ENCODE assay signal across 11 cellular contexts in genomic region chr12:106114084-106115068, GRCh38. TPM values are rescaled to one million over a fixed set of nuclear protein-coding genes. Genes with fewer than 3 reads are reported as not detected.
DNase-seq lines count a peak whose midpoint lies in the region; ATAC-seq, FAIRE-seq and TF ChIP-seq lines count a peak whose summit lies in the region.
"Had no signal": no experiment of that assay in that cellular context is flagged by ENCODE, and none has a peak within 500 bp of the region (broad histone marks: within the 10 kb centered on the region; RNA-seq: fewer than 3 reads in every experiment).

No MANE protein-coding gene starts in this region.

- peak; percentile 87 for FAIRE-seq in keratinocyte (lab: Jason Lieb, UNC)
- FAIRE-seq: D721Med had no signal

- H3K4me3 Mint-ChIP-seq in T-helper 17 cell = no peak overlapping the region
- no peak overlapping the region for H3K4me3 Mint-ChIP-seq in activated naive CD4-positive, alpha-beta T cell treated with anti-CD3 and anti-CD28 coated beads for 36 hours
- H3K4me3 Mint-ChIP-seq: naive thymus-derived CD8-positive, alpha-beta T cell had no signal

- H3K27me3 ChIP-seq in MM.1S (replicated peaks; ENCODE audit: insufficient read depth, low read length) (no peaks in the 10 kb centered on the region), ascending aorta (no peaks in the 10 kb centered on the region), keratinocyte (ENCODE audit: control insufficient read depth, extremely low read depth, insufficient read depth, low read length) (no peaks in the 10 kb centered on the region), stomach smooth muscle (ENCODE audit: control insufficient read depth in 1 of 2, insufficient read depth in 2 of 2, low read length in 2 of 2) (no peaks in the 10 kb centered on the region)

- H3K9me3 Mint-ChIP-seq in activated naive CD4-positive, alpha-beta T cell treated with anti-CD3 and anti-CD28 coated beads for 36 hours = no peaks in the 10 kb centered on the region
- H3K9me3 Mint-ChIP-seq: naive thymus-derived CD8-positive, alpha-beta T cell had no signal

- H4K20me1 ChIP-seq in MM.1S (ENCODE audit: insufficient read depth, low read length) = peaks cover 33% of the 10 kb centered on the region
- H4K20me1 ChIP-seq in keratinocyte (ENCODE audit: control insufficient read depth, extremely low read depth, insufficient read depth, low read length) = no peaks in the 10 kb centered on the region

- H3K36me3 ChIP-seq in MM.1S (replicated peaks; ENCODE audit: insufficient read depth, low read length) (no peaks in the 10 kb centered on the region), ascending aorta (no peaks in the 10 kb centered on the region), keratinocyte (ENCODE audit: control insufficient read depth in 2 of 2, extremely low read depth in 1 of 2, insufficient read depth in 2 of 2, low read length in 2 of 2) (no peaks in the 10 kb centered on the region), stomach smooth muscle (ENCODE audit: control insufficient read depth in 2 of 2, insufficient read depth in 2 of 2, low read length in 2 of 2) (no peaks in the 10 kb centered on the region)

- intact Hi-C loops in ascending aorta (cut with DNase I) = no loop called here
- intact Hi-C loops in activated naive CD4-positive, alpha-beta T cell treated with anti-CD3 and anti-CD28 coated beads for 36 hours (cut with micrococcal nuclease) = no loop called here

- H3K4me1 Mint-ChIP-seq in T-helper 17 cell = no peaks in the 10 kb centered on the region
- peaks cover 3% of the 10 kb centered on the region for H3K4me1 Mint-ChIP-seq in activated naive CD4-positive, alpha-beta T cell treated with anti-CD3 and anti-CD28 coated beads for 36 hours (ENCODE audit: low read depth)

- H3K4me1 ChIP-seq in MM.1S (ENCODE audit: low read length) = peaks cover 57% of the 10 kb centered on the region
- peaks cover 19 to 72% of the 10 kb centered on the region in 2 donors for H3K4me1 ChIP-seq in ascending aorta
- H3K4me1 ChIP-seq in keratinocyte (ENCODE audit: control insufficient read depth, extremely low read depth, insufficient read depth, low read length) = peaks cover 70% of the 10 kb centered on the region
- H3K4me1 ChIP-seq in stomach smooth muscle (ENCODE audit: control insufficient read depth, insufficient read depth, low read length) = peaks cover 42% of the 10 kb centered on the region

- ATAC-seq in T-helper 17 cell (no peak), GM19452 (IDR thresholded peaks at IDR 0.05; ENCODE audit: unreplicated experiment) (no peak)
- ATAC-seq: naive thymus-derived CD8-positive, alpha-beta T cell had no signal

- peak overlapping the region; percentile 77; the same call in 1 of the 2 replicates for H3K27ac ChIP-seq in MM.1S (ENCODE audit: low read length)
- H3K27ac ChIP-seq in ascending aorta = peak overlapping the region; percentile 91
- peak overlapping the region; percentile 94 for H3K27ac ChIP-seq in keratinocyte (ENCODE audit: control insufficient read depth, insufficient read depth, low read length)
- peak overlapping the region; percentile 71 for H3K27ac ChIP-seq in stomach smooth muscle (ENCODE audit: low read length)

- dilution Hi-C loops in keratinocyte (cut with MboI; ENCODE audit: extremely low pct_ligation_motif_present, low sequenced_read_pairs) = no loop called here

- H3K27me3 Mint-ChIP-seq in T-helper 17 cell = peaks cover 82% of the 10 kb centered on the region
- H3K27me3 Mint-ChIP-seq in activated naive CD4-positive, alpha-beta T cell treated with anti-CD3 and anti-CD28 coated beads for 36 hours (ENCODE audit: low read depth) = peaks cover 7% of the 10 kb centered on the region

- H3F3A ChIP-seq in MM.1S (ENCODE audit: insufficient read depth, low read length) = peaks cover 26% of the 10 kb centered on the region

- H3K9me2 ChIP-seq in MM.1S (replicated peaks; ENCODE audit: insufficient read depth, low read length) = no peaks in the 10 kb centered on the region

- TF ChIP-seq CTCF in MM.1S (IDR thresholded peaks at IDR 0.05; ENCODE audit: low read length) (no peak), ascending aorta (IDR thresholded peaks at IDR 0.05) (no peak), keratinocyte (optimal IDR thresholded peaks at IDR 0.05 in 1 of 3, IDR thresholded peaks at IDR 0.05 in 1 of 3, conservative IDR thresholded peaks at IDR 0.05 in 1 of 3; ENCODE audit: extremely low read depth in 1 of 3, insufficient read depth in 2 of 3, low read length in 3 of 3) (no peak)

- peak overlapping the region; percentile 19; the same call in 1 of the 2 replicates for H3K4me3 ChIP-seq in MM.1S (ENCODE audit: low read length)
- H3K4me3 ChIP-seq in ascending aorta = no peak overlapping the region
- no peak overlapping the region for H3K4me3 ChIP-seq in keratinocyte (ENCODE audit: control insufficient read depth in 2 of 3, extremely low read depth in 1 of 3, insufficient read depth in 2 of 3, low read depth in 1 of 3, low read length in 3 of 3)
- H3K4me3 ChIP-seq in stomach smooth muscle (ENCODE audit: low read length in 2 of 2) = peak overlapping the region in 1 of 2 donors; percentile 40

- H3K79me2 ChIP-seq in MM.1S (ENCODE audit: low read length) = peaks cover 100% of the 10 kb centered on the region
- peaks cover 68% of the 10 kb centered on the region for H3K79me2 ChIP-seq in keratinocyte (ENCODE audit: control insufficient read depth, insufficient read depth, low read length)

- CTCF ChIA-PET in activated naive CD4-positive, alpha-beta T cell treated with anti-CD3 and anti-CD28 coated beads for 36 hours (lab: Charles Lee) = no interaction called here

- DNase-seq in MM.1S (peak; percentile 44), ascending aorta (ENCODE audit: low spot score in 2 of 2) (no peak), keratinocyte (ENCODE audit: low read depth, low spot score) (no peak), NCI-H1092 (lab: John Stamatoyannopoulos, UW) (no peak), T-helper 17 cell (no peak)
- DNase-seq in activated naive CD4-positive, alpha-beta T cell treated with anti-CD3 and anti-CD28 coated beads for 36 hours = no peak
- DNase-seq: naive thymus-derived CD8-positive, alpha-beta T cell; NCI-H1436 treated with DMSO at 0.1 percent for 48 hours had no signal

- H3K9me1 ChIP-seq in keratinocyte (ENCODE audit: control insufficient read depth, extremely low read depth, insufficient read depth, low read length) = no peaks in the 10 kb centered on the region

- H2AFZ ChIP-seq in MM.1S (ENCODE audit: low read length) = 0 out of 2 replicates have a peak overlapping the region, but pooled peaks have one; percentile 10
- no peak overlapping the region for H2AFZ ChIP-seq in keratinocyte (ENCODE audit: control insufficient read depth, low read length)

- no peaks in the 10 kb centered on the region for H3K36me3 Mint-ChIP-seq in T-helper 17 cell (ENCODE audit: low read depth)
- H3K36me3 Mint-ChIP-seq in activated naive CD4-positive, alpha-beta T cell treated with anti-CD3 and anti-CD28 coated beads for 36 hours (ENCODE audit: low read depth) = no peaks in the 10 kb centered on the region
- H3K36me3 Mint-ChIP-seq: naive thymus-derived CD8-positive, alpha-beta T cell had no signal

- H3K9me3 ChIP-seq in MM.1S (replicated peaks; ENCODE audit: insufficient read depth, low read length) (no peaks in the 10 kb centered on the region), ascending aorta (no peaks in the 10 kb centered on the region), keratinocyte (ENCODE audit: control insufficient read depth, low read depth, low read length) (no peaks in the 10 kb centered on the region), stomach smooth muscle (ENCODE audit: control insufficient read depth in 2 of 2, low read length in 2 of 2) (no peaks in the 10 kb centered on the region), T-helper 17 cell (ENCODE audit: control insufficient read depth, low read length, poor library complexity, severe bottlenecking) (no peaks in the 10 kb centered on the region)

- H3K4me2 ChIP-seq in MM.1S (ENCODE audit: low read depth, low read length) (peak overlapping the region; percentile 72), keratinocyte (ENCODE audit: control insufficient read depth, extremely low read depth, insufficient read depth, low read depth, low read length) (peak overlapping the region; percentile 63)

- peak overlapping the region; percentile 45; the same call in 1 of the 2 replicates for H3K9ac ChIP-seq in MM.1S (ENCODE audit: low read length)
- peak overlapping the region; percentile 68 for H3K9ac ChIP-seq in keratinocyte (ENCODE audit: control insufficient read depth, extremely low read depth, insufficient read depth, low read length)
- no peak overlapping the region for H3K9ac ChIP-seq in stomach smooth muscle (ENCODE audit: low read length in 2 of 2)

- no peak overlapping the region for H3K27ac Mint-ChIP-seq in T-helper 17 cell
- H3K27ac Mint-ChIP-seq in activated naive CD4-positive, alpha-beta T cell treated with anti-CD3 and anti-CD28 coated beads for 36 hours = no peak overlapping the region
- H3K27ac Mint-ChIP-seq: naive thymus-derived CD8-positive, alpha-beta T cell had no signal

RNA-seq across cellular contexts. Expression of gene NUAK1, which starts 24.4 kb away (rescaled TPM):
- total RNA-seq in ascending aorta = 29.7 TPM
- polyA plus RNA-seq in keratinocyte = 11.7 to 31.0 TPM (median 12.3 TPM) in 3 replicates
- 2.4 TPM for polyA plus RNA-seq in keratinocyte (2011; ENCODE audit: low read depth)
- polyA plus RNA-seq in keratinocyte (2011; cell fraction: cytosol; rRNA removed) = 14.8 and 15.2 TPM in 2 replicates
- 22.7 and 25.6 TPM in 2 replicates for polyA plus RNA-seq in keratinocyte (2011; cell fraction: nucleus; rRNA removed)
- polyA plus RNA-seq in keratinocyte (2012; ENCODE audit: low replicate concordance) = 4.1 and 19.0 TPM in 2 replicates
- polyA minus RNA-seq in keratinocyte = 22.1 to 35.4 TPM (median 28.4 TPM) in 3 replicates
- 40.9 TPM for polyA minus RNA-seq in keratinocyte (2011; cell fraction: cytosol; rRNA and poly(A)+ RNA removed)
- 17.3 and 42.0 TPM in 2 replicates for polyA minus RNA-seq in keratinocyte (2011; cell fraction: nucleus; rRNA and poly(A)+ RNA removed)
- under 1 TPM in 1 of 2 donors, not detected in 1; 0.05 TPM for total RNA-seq in T-helper 17 cell
- not detected for total RNA-seq in activated naive CD4-positive, alpha-beta T cell treated with anti-CD3 and anti-CD28 coated beads for 36 hours
- total RNA-seq: naive thymus-derived CD8-positive, alpha-beta T cell had no signal

Comparison
In these comparisons a context has a peak if more than half of its experiments do, and no peak if none do; other contexts are left out.
1. H3K9ac ChIP-seq: peak in MM.1S (single experiment) and keratinocyte (single experiment); none in stomach smooth muscle (0 of 2).
2. RNA of gene NUAK1, which starts 24.4 kb away (total RNA-seq): 29.7 TPM in ascending aorta (single experiment); 0.05 TPM in T-helper 17 cell and not detected in activated naive CD4-positive, alpha-beta T cell treated with anti-CD3 and anti-CD28 coated beads for 36 hours; every median in the first group is over 10 times any median in the second.
3. Peak in every context shown above with its lines, with median percentiles within 50 percentile points of each other: H3K27ac ChIP-seq.